Comparison of ENCODE assay signal across 9 cellular contexts in the genomic region with DNA sequence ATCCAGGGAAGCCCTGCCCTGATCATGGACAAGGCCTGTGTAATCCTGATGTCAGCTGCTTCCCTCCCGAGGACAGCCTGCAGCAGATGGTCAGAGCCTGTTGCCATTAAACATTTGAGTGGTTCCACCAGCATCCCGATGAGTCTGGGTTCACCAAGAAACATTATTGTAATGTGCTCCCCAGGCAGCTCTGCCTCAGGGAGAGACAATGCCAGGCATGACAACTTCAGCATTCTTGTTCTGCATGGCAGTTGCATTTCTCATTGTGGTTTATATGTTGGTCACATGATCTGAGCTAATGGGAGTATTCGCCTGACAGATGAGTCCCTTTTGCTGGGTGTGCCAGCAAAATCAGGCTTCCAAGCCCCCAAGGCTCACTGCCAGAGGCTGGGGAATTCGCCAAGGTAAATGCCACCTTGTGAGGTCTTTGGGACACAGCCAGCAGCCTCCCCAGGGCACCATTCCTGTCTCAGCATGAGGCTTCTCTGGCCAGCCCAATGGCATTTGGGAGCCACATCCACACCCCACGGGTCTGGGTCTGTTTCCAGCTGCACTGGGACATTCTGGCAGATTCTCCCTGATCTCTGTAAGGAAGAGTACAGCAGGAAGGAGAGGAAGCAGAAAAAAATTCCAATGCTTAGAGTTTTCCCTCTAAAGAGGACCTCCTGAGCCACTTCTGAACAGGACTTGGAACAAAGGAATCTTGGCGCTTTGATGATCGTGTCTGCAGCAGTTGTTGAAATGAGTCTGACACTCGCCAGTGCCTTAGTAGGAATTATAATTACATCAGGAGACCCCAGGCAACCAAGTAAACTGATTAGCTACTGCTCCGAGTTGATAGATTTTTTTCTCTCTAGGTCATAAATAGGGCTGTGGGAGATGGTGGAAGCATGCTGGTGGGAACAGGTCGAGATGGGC. TPM values are rescaled to one million over a fixed set of nuclear protein-coding genes. Genes with fewer than 3 reads are reported as not detected.
DNase-seq lines count a peak whose midpoint lies in the region; ATAC-seq and TF ChIP-seq lines count a peak whose summit lies in the region.
"Had no signal": no experiment of that assay in that cellular context is flagged by ENCODE, and none has a peak within 500 bp of the region (broad histone marks: within the 10 kb centered on the region; RNA-seq: fewer than 3 reads in every experiment).

No MANE protein-coding gene starts in this region.

- H3K27me3 ChIP-seq in HCT116 (ENCODE audit: insufficient read depth, low read length) (peaks cover 30% of the 10 kb centered on the region), colonic mucosa (no peaks in the 10 kb centered on the region)

- H3K9ac ChIP-seq in HCT116 (ENCODE audit: low read length) (no peak overlapping the region), colonic mucosa (ENCODE audit: low read depth in 2 of 2, low read length in 2 of 2) (no peak overlapping the region)

- H3K9me3 Mint-ChIP-seq in chondrocyte (ENCODE audit: low read depth): peaks cover 2% of the 10 kb centered on the region

- H3K4me1 ChIP-seq in HCT116 (ENCODE audit: control insufficient read depth in 1 of 2, insufficient read depth in 2 of 2, low read length in 2 of 2) (peaks cover 11 to 14% of the 10 kb centered on the region in 2 experiments), colonic mucosa (no peaks in the 10 kb centered on the region)

- H3K36me3 ChIP-seq in HCT116 (ENCODE audit: control insufficient read depth in 1 of 2, insufficient read depth in 2 of 2, low read length in 2 of 2) (no peaks in the 10 kb centered on the region), colonic mucosa (no peaks in the 10 kb centered on the region)

- no peak for TF ChIP-seq CTCF in HCT116 (IDR thresholded peaks at IDR 0.05 in 2 of 3, conservative IDR thresholded peaks at IDR 0.05 in 1 of 3; ENCODE audit: borderline replicate concordance in 1 of 3, insufficient read depth in 1 of 3, low read depth in 2 of 3, low read length in 2 of 3)
- TF ChIP-seq CTCF in chondrocyte (IDR thresholded peaks at IDR 0.05): no peak
- no peak for TF ChIP-seq CTCF in colonic mucosa (IDR thresholded peaks at IDR 0.05)

- H3K36me3 Mint-ChIP-seq in chondrocyte (ENCODE audit: low read depth): no peaks in the 10 kb centered on the region

- no peaks in the 10 kb centered on the region for H4K20me1 ChIP-seq in HCT116 (ENCODE audit: insufficient read depth)

- peak overlapping the region; percentile 23 for H3K4me2 ChIP-seq in HCT116 (ENCODE audit: low read length)

- POLR2A ChIA-PET in HCT116 (lab: Charles Lee): no interaction called here

- no TSS peak for BruUV-seq in HCT116 (replicated peaks; lab: Mats Ljungman, UMichigan)

- H3K9me3 ChIP-seq in HCT116 (ENCODE audit: control insufficient read depth in 1 of 2, insufficient read depth in 1 of 2, low read depth in 1 of 2, low read length in 2 of 2) (no peaks in the 10 kb centered on the region), colonic mucosa (no peaks in the 10 kb centered on the region)

- no peak for TF ChIP-seq RAD21 in HCT116 (IDR thresholded peaks at IDR 0.05; ENCODE audit: low read depth)

- H3K27ac ChIP-seq in HCT116 (ENCODE audit: low read depth, low read length) (no peak overlapping the region), colonic mucosa (no peak overlapping the region)

- H3K4me3 ChIP-seq in HCT116 (replicated peaks in 1 of 2; ENCODE audit: low read depth in 1 of 2, low read length in 2 of 2): no peak overlapping the region
- no peak overlapping the region for H3K4me3 ChIP-seq in colonic mucosa

- RAD21 ChIA-PET in HCT116 (lab: Charles Lee; ENCODE audit: low non-redundant PET in 1 of 2, low total read pairs in 2 of 2, uncharacterized antibody in 2 of 2, unreplicated experiment in 2 of 2): no interaction called here

- peak overlapping the region; percentile 96 for H3K27ac Mint-ChIP-seq in chondrocyte (ENCODE audit: unreplicated experiment)

- TF ChIP-seq POLR2A in HCT116 (IDR thresholded peaks at IDR 0.05; ENCODE audit: borderline replicate concordance, extremely low read depth, insufficient read depth, insufficient read length): no peak

- no peaks in the 10 kb centered on the region for H3K27me3 Mint-ChIP-seq in chondrocyte (ENCODE audit: low read depth)

- intact Hi-C loops in HCT116 (cut with micrococcal nuclease) (no loop called here), colonic mucosa (cut with DNase I) (no loop called here)

- ATAC-seq in HCT116 (peak; percentile 45), GM18907 (IDR thresholded peaks at IDR 0.05; ENCODE audit: unreplicated experiment) (no peak)

- no peak for DNase-seq in HCT116 (ENCODE audit: low read depth, low spot score)
- DNase-seq in NCI-H524 treated with DMSO at 0.1 percent for 48 hours (lab: John Stamatoyannopoulos, UW): peak; percentile 73
- DNase-seq in chondrocyte (ENCODE audit: low spot score): peak; percentile 95
- peak; percentile 59 for DNase-seq in retina
- no peak for DNase-seq in middle frontal gyrus (ENCODE audit: extremely low spot score, low spot score)
- no peak for DNase-seq in colonic mucosa
- DNase-seq: NCI-H526 had no signal

- peak overlapping the region; percentile 46 for H3K4me3 Mint-ChIP-seq in chondrocyte (ENCODE audit: unreplicated experiment)

- no peaks in the 10 kb centered on the region for H3K79me2 ChIP-seq in HCT116 (ENCODE audit: insufficient read depth, low read length)

- peaks cover 26% of the 10 kb centered on the region for H3K4me1 Mint-ChIP-seq in chondrocyte (ENCODE audit: low read depth)

- H3K9me2 ChIP-seq in HCT116 (ENCODE audit: insufficient read depth): no peaks in the 10 kb centered on the region

- CTCF ChIA-PET in HCT116 (lab: Charles Lee): no interaction called here

- no peak overlapping the region for H2AFZ ChIP-seq in HCT116 (ENCODE audit: low read depth, low read length, poor library complexity, severe bottlenecking)

TF ChIP-seq in HCT116, 20 proteins besides CTCF, POLR2A, EP300 and RAD21 (continues in another document):
- no peak for TF ChIP-seq ATF3 (IDR thresholded peaks at IDR 0.05)
- TF ChIP-seq ZFX (IDR thresholded peaks at IDR 0.05): no peak
- no peak for TF ChIP-seq SIN3A (IDR thresholded peaks at IDR 0.05; ENCODE audit: low read depth)
- TF ChIP-seq EZH2phosphoT487 (IDR thresholded peaks at IDR 0.05; ENCODE audit: borderline replicate concordance): no peak
- TF ChIP-seq REST (IDR thresholded peaks at IDR 0.05; ENCODE audit: low read depth): no peak
- TF ChIP-seq MAX (IDR thresholded peaks at IDR 0.05): no peak
- TF ChIP-seq CEBPB (IDR thresholded peaks at IDR 0.05; ENCODE audit: low read depth): no peak
- no peak for TF ChIP-seq ZNF274 (IDR thresholded peaks at IDR 0.05; ENCODE audit: low read depth, low read length)
- no peak for TF ChIP-seq SP1 (IDR thresholded peaks at IDR 0.05; ENCODE audit: low read depth)
- no peak for TF ChIP-seq SRF (IDR thresholded peaks at IDR 0.05; ENCODE audit: low read depth)
- TF ChIP-seq EZH2 (IDR thresholded peaks at IDR 0.05): no peak
- TF ChIP-seq ELF1 (IDR thresholded peaks at IDR 0.05; ENCODE audit: borderline replicate concordance, low read depth): no peak
- TF ChIP-seq, protein P1, sequence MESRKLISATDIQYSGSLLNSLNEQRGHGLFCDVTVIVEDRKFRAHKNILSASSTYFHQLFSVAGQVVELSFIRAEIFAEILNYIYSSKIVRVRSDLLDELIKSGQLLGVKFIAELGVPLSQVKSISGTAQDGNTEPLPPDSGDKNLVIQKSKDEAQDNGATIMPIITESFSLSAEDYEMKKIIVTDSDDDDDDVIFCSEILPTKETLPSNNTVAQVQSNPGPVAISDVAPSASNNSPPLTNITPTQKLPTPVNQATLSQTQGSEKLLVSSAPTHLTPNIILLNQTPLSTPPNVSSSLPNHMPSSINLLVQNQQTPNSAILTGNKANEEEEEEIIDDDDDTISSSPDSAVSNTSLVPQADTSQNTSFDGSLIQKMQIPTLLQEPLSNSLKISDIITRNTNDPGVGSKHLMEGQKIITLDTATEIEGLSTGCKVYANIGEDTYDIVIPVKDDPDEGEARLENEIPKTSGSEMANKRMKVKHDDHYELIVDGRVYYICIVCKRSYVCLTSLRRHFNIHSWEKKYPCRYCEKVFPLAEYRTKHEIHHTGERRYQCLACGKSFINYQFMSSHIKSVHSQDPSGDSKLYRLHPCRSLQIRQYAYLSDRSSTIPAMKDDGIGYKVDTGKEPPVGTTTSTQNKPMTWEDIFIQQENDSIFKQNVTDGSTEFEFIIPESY (IDR thresholded peaks at IDR 0.05; ENCODE audit: extremely low read depth, insufficient replicate concordance, low read length): no peak

RNA-seq across cellular contexts. Expression of gene KCNIP1, which starts 18.6 kb away (rescaled TPM):
- total RNA-seq in HCT116 (2021; ENCODE audit: unreplicated experiment): not detected
- polyA plus RNA-seq in HCT116 (2012): not detected in 2 replicates
- 7.7 to 12.0 TPM (median 8.7 TPM) in 3 replicates for total RNA-seq in chondrocyte
- total RNA-seq in colonic mucosa: under 1 TPM; 0.24 to 0.25 TPM
- total RNA-seq: fibroblast of lung had no signal
- polyA plus RNA-seq: fibroblast of lung had no signal

Comparison
In these comparisons a context has a peak if more than half of its experiments do, and no peak if none do; other contexts are left out.
1. DNase-seq: peak in NCI-H524 treated with DMSO at 0.1 percent for 48 hours (single experiment), chondrocyte (single experiment) and retina (single experiment); none in HCT116 (single experiment), middle frontal gyrus (single experiment) and colonic mucosa (single experiment).